ENCODE assay signal across 11 cellular contexts in the genomic region with DNA sequence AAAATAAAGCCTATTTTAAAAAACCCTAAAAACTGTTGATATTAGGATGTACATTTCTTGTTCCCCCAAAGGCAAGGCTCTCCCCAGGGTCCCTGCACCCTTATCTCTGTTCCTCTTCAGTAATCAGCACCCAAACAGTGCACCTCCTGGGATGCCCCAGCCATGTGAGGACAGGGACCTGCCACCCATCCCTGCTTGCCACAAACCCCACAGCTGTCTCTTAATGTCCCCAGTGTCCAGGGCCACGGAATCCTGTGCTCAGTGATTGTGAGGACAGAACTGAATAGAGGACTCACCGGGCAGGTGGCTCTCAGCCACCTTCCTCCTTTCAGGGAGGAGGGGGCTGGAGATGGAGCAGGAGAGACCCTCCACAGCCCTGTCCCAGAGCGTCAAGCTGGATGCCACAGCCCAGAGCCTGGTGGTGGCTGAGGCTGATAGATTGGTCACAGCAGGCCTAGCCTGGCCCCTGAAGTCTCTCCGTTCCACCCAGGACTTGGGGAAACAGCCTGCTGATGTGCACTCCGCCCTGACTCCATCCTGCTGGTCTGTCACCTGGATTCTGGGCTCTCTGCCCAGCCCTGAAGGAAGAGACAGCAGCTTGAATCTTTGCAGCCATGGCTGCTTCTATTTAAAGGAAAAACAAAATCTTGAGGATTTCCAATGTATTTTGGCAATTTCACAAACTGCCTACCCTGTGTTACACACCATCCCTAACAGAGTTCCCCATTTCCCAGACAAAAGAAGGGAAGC.
"Had no signal": no experiment of that assay in that cellular context is flagged by ENCODE, and none has a peak within 500 bp of the region (broad histone marks: within the 10 kb centered on the region; RNA-seq: fewer than 3 reads in every experiment).

No MANE protein-coding gene starts in this region.

- H3K4me1 Mint-ChIP-seq: nephron progenitor cell, WTC11 had no signal

- H3K9me3 Mint-ChIP-seq: T-helper 1 cell treated with Interleukin-12 subunit alpha and Interleukin-12 subunit beta and Interleukin-4 antibody, amounts not matched to agents 30 μg/mL and 1 μg/mL, for 36 hours had no signal

- ATAC-seq: foreskin keratinocyte, WTC11 had no signal

- DNase-seq: activated CD4-positive, alpha-beta T cell treated with anti-CD3 and anti-CD28 coated beads for 48 hours; aorta; foreskin keratinocyte; head of caudate nucleus; mammary epithelial cell; nephron progenitor cell; stimulated activated CD4-positive, alpha-beta T cell treated with anti-CD3 and anti-CD28 coated beads, Interleukin-4, amount 100 ng/mL, for 24 hours; stomach; uterus had no signal

- H3K4me3 Mint-ChIP-seq: nephron progenitor cell; T-helper 1 cell treated with Interleukin-12 subunit alpha and Interleukin-12 subunit beta and Interleukin-4 antibody, amounts not matched to agents 30 μg/mL and 1 μg/mL, for 36 hours; WTC11 had no signal

- H3K27ac Mint-ChIP-seq: nephron progenitor cell; T-helper 1 cell treated with Interleukin-12 subunit alpha and Interleukin-12 subunit beta and Interleukin-4 antibody, amounts not matched to agents 30 μg/mL and 1 μg/mL, for 36 hours; WTC11 had no signal
